ENCODE assay signal across 11 cellular contexts in the genomic region with DNA sequence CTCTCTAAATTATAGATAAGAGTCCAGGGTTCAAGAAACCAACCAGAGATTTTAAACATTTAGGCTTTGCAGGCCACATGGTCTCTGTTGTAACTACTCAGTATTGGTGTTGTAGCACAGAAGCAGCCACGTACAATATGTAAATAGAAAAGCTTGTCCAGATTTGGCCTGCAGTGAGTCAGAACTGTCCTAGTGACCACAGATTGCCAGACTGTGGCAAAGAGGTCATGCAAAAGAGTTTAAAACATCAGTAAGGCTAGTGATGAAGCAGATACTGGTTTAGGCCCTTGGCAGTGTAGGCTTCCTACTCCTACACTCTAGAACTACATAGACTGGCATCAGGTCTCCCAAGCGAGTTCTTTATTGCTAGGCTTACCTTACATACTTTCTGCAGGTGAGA.
DNase-seq lines count a peak whose midpoint lies in the region; ATAC-seq, FAIRE-seq and TF ChIP-seq lines count a peak whose summit lies in the region.
"Had no signal": no experiment of that assay in that cellular context is flagged by ENCODE, and none has a peak within 500 bp of the region (broad histone marks: within the 10 kb centered on the region; RNA-seq: fewer than 3 reads in every experiment).

No MANE protein-coding gene starts in this region.

- intact Hi-C loops in mammary epithelial cell (cut with micrococcal nuclease) (no loop called here), left colon (cut with DNase I, micrococcal nuclease) (loop anchor here in 1 of 2 donors (5.0 kb wide), 1 partner anchor 72 kb away; no protein-coding TSS in a partner anchor), posterior vena cava (cut with DNase I) (no loop called here)

- FAIRE-seq in GM12891 (lab: Jason Lieb, UNC), result no peak

- no peaks in the 10 kb centered on the region for H4K20me1 ChIP-seq in mammary epithelial cell (ENCODE audit: insufficient read depth, low read length)

- no peaks in the 10 kb centered on the region for H3K9me3 ChIP-seq in mammary epithelial cell (replicated peaks; ENCODE audit: insufficient read depth, low read length)

- H3K27me3 Mint-ChIP-seq in naive thymus-derived CD8-positive, alpha-beta T cell, result no peaks in the 10 kb centered on the region
- H3K27me3 Mint-ChIP-seq in type B pancreatic cell, result no peaks in the 10 kb centered on the region

- H3K9ac ChIP-seq in mammary epithelial cell (ENCODE audit: insufficient read depth, low read length), result no peak overlapping the region

- no peak for TF ChIP-seq POLR2A in GM12891 (IDR thresholded peaks at IDR 0.05; ENCODE audit: low read depth, low read length)

- no peak overlapping the region for H3K27ac ChIP-seq in mammary epithelial cell (ENCODE audit: insufficient read depth, low read depth, low read length)

- no peaks in the 10 kb centered on the region for H3K4me1 ChIP-seq in mammary epithelial cell (ENCODE audit: insufficient read depth, low read length)

- POLR2A ChIA-PET in naive thymus-derived CD8-positive, alpha-beta T cell (lab: Charles Lee), result no interaction called here

- H3K4me2 ChIP-seq in mammary epithelial cell (ENCODE audit: insufficient read depth, low read depth, low read length), result no peak overlapping the region

- H3K27ac Mint-ChIP-seq in naive thymus-derived CD8-positive, alpha-beta T cell, result no peak overlapping the region
- no peak overlapping the region for H3K27ac Mint-ChIP-seq in type B pancreatic cell
- H3K27ac Mint-ChIP-seq: endodermal cell had no signal

- CTCF ChIA-PET in mammary epithelial cell (lab: Charles Lee; ENCODE audit: low non-redundant PET), result no interaction called here

- dilution Hi-C loops in mammary epithelial cell (cut with HindIII; ENCODE audit: low sequenced_read_pairs), result no loop called here

- no peak overlapping the region for H3K4me3 Mint-ChIP-seq in naive thymus-derived CD8-positive, alpha-beta T cell
- H3K4me3 Mint-ChIP-seq in type B pancreatic cell, result no peak overlapping the region
- H3K4me3 Mint-ChIP-seq: endodermal cell had no signal

- in situ Hi-C loops in mammary epithelial cell (cut with MboI; ENCODE audit: low sequenced_read_pairs in 2 of 2), result no loop called here

- no peak overlapping the region for H2AFZ ChIP-seq in mammary epithelial cell (ENCODE audit: low read depth, low read length)

- no peaks in the 10 kb centered on the region for H3K4me1 Mint-ChIP-seq in naive thymus-derived CD8-positive, alpha-beta T cell
- H3K4me1 Mint-ChIP-seq in type B pancreatic cell (ENCODE audit: unreplicated experiment), result no peaks in the 10 kb centered on the region
- H3K4me1 Mint-ChIP-seq: endodermal cell had no signal

- no peak for TF ChIP-seq CTCF in mammary epithelial cell (conservative IDR thresholded peaks at IDR 0.05 in 1 of 2, IDR thresholded peaks at IDR 0.05 in 1 of 2; ENCODE audit: extremely low read depth in 1 of 2, insufficient read depth in 1 of 2, low read depth in 1 of 2, low read length in 2 of 2)
- no peak for TF ChIP-seq CTCF in type B pancreatic cell (conservative IDR thresholded peaks at IDR 0.05)

- ATAC-seq in GM21390 (IDR thresholded peaks at IDR 0.05; ENCODE audit: unreplicated experiment), result peak; percentile 82
- ATAC-seq in HG03159 (IDR thresholded peaks at IDR 0.05; ENCODE audit: unreplicated experiment), result peak; percentile 96
- ATAC-seq in left colon, result no peak
- no peak for ATAC-seq in naive thymus-derived CD8-positive, alpha-beta T cell
- ATAC-seq: Panc1 had no signal

- H3K9me3 Mint-ChIP-seq in naive thymus-derived CD8-positive, alpha-beta T cell, result peaks cover 0 to 19% (median 6%) of the 10 kb centered on the region in 9 donors
- H3K9me3 Mint-ChIP-seq in type B pancreatic cell, result no peaks in the 10 kb centered on the region
- H3K9me3 Mint-ChIP-seq: endodermal cell had no signal

- no peaks in the 10 kb centered on the region for H3K36me3 ChIP-seq in mammary epithelial cell (ENCODE audit: insufficient read depth, low read length)

- no peak overlapping the region for H3K4me3 ChIP-seq in mammary epithelial cell (replicated peaks in 1 of 3; ENCODE audit: insufficient read depth in 1 of 3, low read depth in 2 of 3, low read length in 3 of 3)

- 25% methylated on average over 2 of the region's 2 CpGs for WGBS in mammary epithelial cell (ENCODE audit: low coverage, missing lambda C conversion rate)

- DNase-seq in GM12891 (ENCODE audit: insufficient read length, low spot score) (no peak), mammary epithelial cell (peak; percentile 49), left colon (no peak), posterior vena cava (ENCODE audit: low spot score) (no peak), type B pancreatic cell (ENCODE audit: extremely low spot score, unreplicated experiment) (no peak)
- DNase-seq in naive thymus-derived CD8-positive, alpha-beta T cell, result no peak
- DNase-seq: Calu3, endodermal cell had no signal

- no TSS peak for BruUV-seq in mammary epithelial cell (replicated peaks; lab: Mats Ljungman, UMichigan)

- no peaks in the 10 kb centered on the region for H3K36me3 Mint-ChIP-seq in naive thymus-derived CD8-positive, alpha-beta T cell
- no peaks in the 10 kb centered on the region for H3K36me3 Mint-ChIP-seq in type B pancreatic cell

- no peaks in the 10 kb centered on the region for H3K79me2 ChIP-seq in mammary epithelial cell (ENCODE audit: insufficient read depth, low read length)

- peaks cover 3% of the 10 kb centered on the region for H3K27me3 ChIP-seq in mammary epithelial cell (ENCODE audit: insufficient read depth, low read length)

TF ChIP-seq in GM12891, 5 proteins besides CTCF, POLR2A, EP300 and RAD21:
- no peak for TF ChIP-seq POLR2AphosphoS5 (IDR thresholded peaks at IDR 0.05; ENCODE audit: low read depth, low read length)
- TF ChIP-seq POU2F2 (IDR thresholded peaks at IDR 0.05; ENCODE audit: low read depth, low read length), result peak; percentile 61; the same call in 1 of the 2 replicates

Comparison
In these comparisons a context has a peak if more than half of its experiments do, and no peak if none do; other contexts are left out.
1. ATAC-seq: peak in GM21390 (single experiment) and HG03159 (single experiment); none in left colon (single experiment) and naive thymus-derived CD8-positive, alpha-beta T cell (0 of 2).